Comparison of ENCODE assay signal across 9 cellular contexts in genomic region chr12:27824126-27824842, GRCh38. TPM values are rescaled to one million over a fixed set of nuclear protein-coding genes. Genes with fewer than 3 reads are reported as not detected.
DNase-seq lines count a peak whose midpoint lies in the region; ATAC-seq and TF ChIP-seq lines count a peak whose summit lies in the region.
"Had no signal": no experiment of that assay in that cellular context is flagged by ENCODE, and none has a peak within 500 bp of the region (broad histone marks: within the 10 kb centered on the region; RNA-seq: fewer than 3 reads in every experiment).

No MANE protein-coding gene starts in this region.

- no peak for TF ChIP-seq POLR2A in prostate gland (IDR thresholded peaks at IDR 0.05)

- no peaks in the 10 kb centered on the region for H3K4me1 ChIP-seq in prostate gland (replicated peaks)

- TF ChIP-seq CTCF in prostate gland (IDR thresholded peaks at IDR 0.05), result no peak

- intact Hi-C loops in prostate gland (cut with DNase I), result loop anchor here (5.0 kb wide), 1 partner anchor 92 kb away; no protein-coding TSS in a partner anchor

- H3K9me3 ChIP-seq in prostate gland, result no peaks in the 10 kb centered on the region

- ATAC-seq in GM19025 (IDR thresholded peaks at IDR 0.05; ENCODE audit: low read depth, unreplicated experiment) (peak; percentile 50), GM21723 (IDR thresholded peaks at IDR 0.05; ENCODE audit: unreplicated experiment) (peak; percentile 65), HG03469 (IDR thresholded peaks at IDR 0.05; ENCODE audit: unreplicated experiment) (peak; percentile 35)
- ATAC-seq: left ventricle myocardium superior had no signal

- DNase-seq in lung microvascular endothelial cell (ENCODE audit: low read depth in 2 of 2) (peak; percentile 21 to 40), LoVo (ENCODE audit: low spot score) (no peak), prostate gland (ENCODE audit: low spot score) (no peak), NCI-H2029 (lab: John Stamatoyannopoulos, UW) (no peak)
- DNase-seq: left ventricle myocardium superior had no signal

- whole genome bisulfite sequencing in prostate gland, result 77% methylated on average over 12 of the region's 12 CpGs

- no peak overlapping the region for H3K4me3 ChIP-seq in prostate gland

- no peak overlapping the region for H3K27ac ChIP-seq in prostate gland

- no peaks in the 10 kb centered on the region for H3K27me3 ChIP-seq in prostate gland (replicated peaks; ENCODE audit: insufficient read depth)

- H3K36me3 ChIP-seq in prostate gland, result no peaks in the 10 kb centered on the region

RNA-seq across cellular contexts. Expression of gene MANSC4, which starts 44.2 kb away (rescaled TPM):
- total RNA-seq in lung microvascular endothelial cell (not detected in 2 replicates), prostate gland (not detected)
- total RNA-seq: left ventricle myocardium superior, NCI-H460 had no signal

RNA-seq across cellular contexts. Expression of gene KLHL42, which starts 44.3 kb away (rescaled TPM):
- total RNA-seq in lung microvascular endothelial cell, result 12.0 and 13.3 TPM in 2 replicates
- total RNA-seq in prostate gland, result 10 to 100 TPM; 19.1 to 79.9 TPM

Comparison
In these comparisons a context has a peak if more than half of its experiments do, and no peak if none do; other contexts are left out.
1. DNase-seq: peak in lung microvascular endothelial cell (2 of 2); none in LoVo (single experiment), prostate gland (single experiment) and NCI-H2029 (single experiment).
2. Peak in every context shown above with its lines, with median percentiles within 50 percentile points of each other: ATAC-seq.